In the genomic region with DNA sequence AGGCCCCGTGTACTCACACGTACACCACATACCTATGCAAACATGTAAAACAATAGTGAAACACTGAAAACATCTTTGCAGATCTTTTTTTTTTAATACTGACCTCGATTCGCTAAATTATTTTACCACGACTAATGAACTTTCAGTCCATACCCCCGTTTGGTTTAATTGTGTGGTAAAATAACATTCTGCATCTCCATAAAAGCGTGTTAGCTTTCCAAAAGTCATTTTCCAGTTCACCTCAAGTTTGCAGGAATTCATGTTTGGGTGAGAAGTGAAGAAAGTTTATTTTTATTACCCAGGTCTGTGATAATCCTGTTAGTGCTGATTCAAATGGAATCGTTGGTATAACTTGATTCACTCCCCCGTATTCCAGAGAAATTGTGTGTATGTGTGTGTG, we compare ENCODE assay signal across 8 cellular contexts. TPM values are rescaled to one million over a fixed set of nuclear protein-coding genes. Genes with fewer than 3 reads are reported as not detected.
DNase-seq lines count a peak whose midpoint lies in the region; ATAC-seq, FAIRE-seq and TF ChIP-seq lines count a peak whose summit lies in the region.

No MANE protein-coding gene starts in this region.

- H3K27ac Mint-ChIP-seq in T-helper 2 cell treated with Interferon-gamma antibody and Interleukin-4, amounts not matched to agents 5 μg/mL and 100 μg/mL, for 36 hours = peak overlapping the region; percentile 94
- H3K27ac Mint-ChIP-seq in astrocyte (ENCODE audit: unreplicated experiment) = peak overlapping the region; percentile 89

- no peak for TF ChIP-seq POLR2A in suprapubic skin (IDR thresholded peaks at IDR 0.05)

- TF ChIP-seq CTCF in astrocyte (IDR thresholded peaks at IDR 0.05; ENCODE audit: insufficient read depth, low read depth, low read length) (no peak), suprapubic skin (IDR thresholded peaks at IDR 0.05) (no peak)

- DNase-seq in T-helper 2 cell treated with Interferon-gamma antibody and Interleukin-4, amounts not matched to agents 5 μg/mL and 100 μg/mL, for 36 hours (ENCODE audit: low spot score) = no peak
- DNase-seq in T-helper 2 cell = no peak
- DNase-seq in astrocyte (ENCODE audit: low read depth) = no peak
- DNase-seq in kidney tubule cell (ENCODE audit: low spot score) = peak; percentile 3
- no peak for DNase-seq in suprapubic skin (ENCODE audit: low spot score in 2 of 2)
- no peak for DNase-seq in ecto neural progenitor cell (ENCODE audit: low spot score)
- DNase-seq in SKM-1 treated with dmso at 0.1 percent for 144 hours (lab: John Stamatoyannopoulos, UW; ENCODE audit: unreplicated experiment) = no peak

- H3K27ac ChIP-seq in astrocyte (ENCODE audit: low read depth, low read length) (peak overlapping the region; percentile 88), suprapubic skin (peak overlapping the region; percentile 83)

- H3K9ac ChIP-seq in astrocyte (ENCODE audit: low read length) = peak overlapping the region; percentile 89

- H3K27me3 Mint-ChIP-seq in T-helper 2 cell treated with Interferon-gamma antibody and Interleukin-4, amounts not matched to agents 5 μg/mL and 100 μg/mL, for 36 hours (ENCODE audit: low read depth) = no peaks in the 10 kb centered on the region
- no peaks in the 10 kb centered on the region for H3K27me3 Mint-ChIP-seq in astrocyte (ENCODE audit: low read depth, unreplicated experiment)

- peaks cover 8% of the 10 kb centered on the region for H3K36me3 Mint-ChIP-seq in T-helper 2 cell treated with Interferon-gamma antibody and Interleukin-4, amounts not matched to agents 5 μg/mL and 100 μg/mL, for 36 hours (ENCODE audit: low read depth)
- peaks cover 3% of the 10 kb centered on the region for H3K36me3 Mint-ChIP-seq in astrocyte (ENCODE audit: low read depth, unreplicated experiment)

- H3K4me1 ChIP-seq in astrocyte (ENCODE audit: insufficient read depth, low read length) = peaks cover 8% of the 10 kb centered on the region
- H3K4me1 ChIP-seq in suprapubic skin = peaks cover 25% of the 10 kb centered on the region

- H2AFZ ChIP-seq in astrocyte (ENCODE audit: low read depth, low read length) = peak overlapping the region; percentile 91

- H3K4me2 ChIP-seq in astrocyte (ENCODE audit: low read length) = peak overlapping the region; percentile 95

- ATAC-seq in HG02981 (IDR thresholded peaks at IDR 0.05; ENCODE audit: unreplicated experiment) = no peak

- H3K36me3 ChIP-seq in astrocyte (ENCODE audit: insufficient read depth, low read length) (no peaks in the 10 kb centered on the region), suprapubic skin (no peaks in the 10 kb centered on the region)

- H3K4me3 ChIP-seq in astrocyte (ENCODE audit: insufficient read depth, low read depth, low read length) (peak overlapping the region; percentile 97), suprapubic skin (peak overlapping the region; percentile 67)

- H3K27me3 ChIP-seq in astrocyte (ENCODE audit: insufficient read depth, low read length) (no peaks in the 10 kb centered on the region), suprapubic skin (no peaks in the 10 kb centered on the region)

- H3K79me2 ChIP-seq in astrocyte (ENCODE audit: insufficient read depth, low read length) = peaks cover 53% of the 10 kb centered on the region

- H4K20me1 ChIP-seq in astrocyte (ENCODE audit: insufficient read depth, low read length) = no peaks in the 10 kb centered on the region

- H3K9me3 ChIP-seq in astrocyte (ENCODE audit: insufficient read depth, low read depth, low read length) = no peaks in the 10 kb centered on the region
- H3K9me3 ChIP-seq in suprapubic skin = no peaks in the 10 kb centered on the region

- FAIRE-seq in astrocyte (lab: Jason Lieb, UNC) = no peak

- peak overlapping the region; percentile 88 for H3K4me3 Mint-ChIP-seq in T-helper 2 cell treated with Interferon-gamma antibody and Interleukin-4, amounts not matched to agents 5 μg/mL and 100 μg/mL, for 36 hours
- peak overlapping the region; percentile 93 for H3K4me3 Mint-ChIP-seq in astrocyte (ENCODE audit: unreplicated experiment)

- H3K4me1 Mint-ChIP-seq in T-helper 2 cell treated with Interferon-gamma antibody and Interleukin-4, amounts not matched to agents 5 μg/mL and 100 μg/mL, for 36 hours (ENCODE audit: low read depth) = peaks cover 34% of the 10 kb centered on the region
- peaks cover 8% of the 10 kb centered on the region for H3K4me1 Mint-ChIP-seq in astrocyte (ENCODE audit: low read depth, unreplicated experiment)

- H3K9me3 Mint-ChIP-seq in T-helper 2 cell treated with Interferon-gamma antibody and Interleukin-4, amounts not matched to agents 5 μg/mL and 100 μg/mL, for 36 hours = no peaks in the 10 kb centered on the region
- H3K9me3 Mint-ChIP-seq in astrocyte (ENCODE audit: unreplicated experiment) = no peaks in the 10 kb centered on the region

- no peak for TF ChIP-seq EP300 in suprapubic skin (IDR thresholded peaks at IDR 0.05)

- WGBS in suprapubic skin = under 1% methylated on average over 9 of the region's 9 CpGs

RNA-seq across cellular contexts. Expression of gene ARSK, which starts 0.7 kb away (rescaled TPM):
- total RNA-seq in astrocyte = 9.0 and 10.0 TPM in 2 replicates
- total RNA-seq in suprapubic skin = 10 to 100 TPM in 1 of 4 donors, 1 to 10 TPM in 3; 5.4 to 10.6 (median 8.1) TPM

RNA-seq across cellular contexts. Expression of gene SKIC3, which starts 0.8 kb away (rescaled TPM):
- total RNA-seq in astrocyte = 98.3 and 99.9 TPM in 2 replicates
- 100 to 1,000 TPM in 1 of 4 donors, 10 to 100 TPM in 3; 81.7 to 270 (median 91.8) TPM for total RNA-seq in suprapubic skin
